Comparison of ENCODE assay signal across 19 cellular contexts in the genomic region with DNA sequence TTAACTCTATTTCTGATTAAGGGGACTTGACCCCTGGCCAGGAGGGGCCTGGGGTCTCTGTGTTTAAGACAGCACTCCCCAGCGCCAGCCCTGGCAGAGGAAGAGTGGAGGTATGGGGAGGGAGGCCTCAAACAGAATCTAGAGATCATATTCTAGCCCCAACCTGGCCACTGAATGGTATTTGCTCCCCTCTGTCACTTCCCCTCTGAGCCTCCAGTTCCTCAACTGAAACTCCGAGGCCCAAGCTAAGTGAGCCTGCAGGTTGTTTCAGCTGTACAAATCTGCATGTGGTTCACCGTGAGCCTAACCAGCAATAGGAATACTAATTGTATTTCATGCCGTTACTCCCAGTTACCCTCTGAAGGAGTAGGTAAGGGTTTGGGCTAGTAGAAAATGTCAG. TPM values are rescaled to one million over a fixed set of nuclear protein-coding genes. Genes with fewer than 3 reads are reported as not detected.
DNase-seq lines count a peak whose midpoint lies in the region; ATAC-seq, FAIRE-seq and TF ChIP-seq lines count a peak whose summit lies in the region.
"Had no signal": no experiment of that assay in that cellular context is flagged by ENCODE, and none has a peak within 500 bp of the region (broad histone marks: within the 10 kb centered on the region; RNA-seq: fewer than 3 reads in every experiment).

No MANE protein-coding gene starts in this region.

- no peaks in the 10 kb centered on the region for H3K27me3 ChIP-seq in stomach
- H3K27me3 ChIP-seq: BLaER1 treated with 17β-estradiol and CSF1 and Interleukin-3, amounts not matched to agents 10 nM and 100 nM had no signal

- H3K27me3 Mint-ChIP-seq in T-helper 17 cell = no peaks in the 10 kb centered on the region

- no peak for TF ChIP-seq EP300 in stomach (IDR thresholded peaks at IDR 0.05)

- WGBS in stomach, 5 donors = 83 to 89% (median 87%) methylated on average over 4 of the region's 4 CpGs

- H3K27ac Mint-ChIP-seq in activated naive CD4-positive, alpha-beta T cell treated with anti-CD3 and anti-CD28 coated beads, Interleukin-2, amount 50 U/mL, for 72 hours = peak overlapping the region; percentile 17 to 26
- H3K27ac Mint-ChIP-seq in T-helper 17 cell = peak overlapping the region; percentile 21

- no peak overlapping the region for H3K27ac ChIP-seq in stomach
- H3K27ac ChIP-seq: A549; BLaER1 treated with 17β-estradiol and CSF1 and Interleukin-3, amounts not matched to agents 10 nM and 100 nM had no signal

- no peak for FAIRE-seq in GM12891 (lab: Jason Lieb, UNC)
- FAIRE-seq: A549, D721Med had no signal

- H3K36me3 ChIP-seq in stomach = peaks cover 52 to 81% (median 81%) of the 10 kb centered on the region in 4 donors

- H3K4me3 ChIP-seq in stomach = no peak overlapping the region
- H3K4me3 ChIP-seq: A549; BLaER1 treated with 17β-estradiol and CSF1 and Interleukin-3, amounts not matched to agents 10 nM and 100 nM had no signal

- no peak for ATAC-seq in activated naive CD4-positive, alpha-beta T cell treated with anti-CD3 and anti-CD28 coated beads, Interleukin-2, amount 50 U/mL, for 72 hours
- no peak for ATAC-seq in T-helper 17 cell
- no peak for ATAC-seq in GM19035 (IDR thresholded peaks at IDR 0.05; ENCODE audit: unreplicated experiment)
- no peak for ATAC-seq in HG03354 (IDR thresholded peaks at IDR 0.05; ENCODE audit: poor library complexity, severe bottlenecking, unreplicated experiment)
- ATAC-seq: A549 had no signal

- in situ Hi-C loops in G401 (cut with HindIII; ENCODE audit: low sequenced_read_pairs) = loop anchor here (10.0 kb wide), 1 partner anchor 86 kb away; no protein-coding TSS in a partner anchor

- no peaks in the 10 kb centered on the region for H3K4me1 Mint-ChIP-seq in T-helper 17 cell

- TF ChIP-seq POLR2A in GM12891 (IDR thresholded peaks at IDR 0.05; ENCODE audit: low read depth, low read length) (no peak), stomach (IDR thresholded peaks at IDR 0.05) (no peak)

- DNase-seq in activated naive CD4-positive, alpha-beta T cell treated with anti-CD3 and anti-CD28 coated beads, Interleukin-2, amount 50 U/mL, for 72 hours (ENCODE audit: low spot score in 2 of 2) = no peak
- DNase-seq in activated naive CD4-positive, alpha-beta T cell treated with anti-CD3 and anti-CD28 coated beads, Interleukin-2, amount 50 U/mL, for 16 hours = no peak
- DNase-seq in GM12891 (ENCODE audit: insufficient read length, low spot score) (no peak), T-helper 17 cell (no peak), stomach (peak; percentile 9), G401 (ENCODE audit: low spot score) (no peak)
- DNase-seq: DMS79 treated with DMSO at 0.1 percent for 48 hours, H7, KBM-7, NCI-H1417, NCI-H187, NCI-H2107, NCI-H510A, NCI-H774 had no signal

- H3K9me3 Mint-ChIP-seq in activated naive CD4-positive, alpha-beta T cell treated with anti-CD3 and anti-CD28 coated beads, Interleukin-2, amount 50 U/mL, for 72 hours = no peaks in the 10 kb centered on the region

- intact Hi-C loops in stomach (cut with DNase I; ENCODE audit: low total_unique reads) = no loop called here

- peaks cover 25 to 26% of the 10 kb centered on the region in 2 donors for H3K36me3 Mint-ChIP-seq in activated naive CD4-positive, alpha-beta T cell treated with anti-CD3 and anti-CD28 coated beads, Interleukin-2, amount 50 U/mL, for 72 hours
- H3K36me3 Mint-ChIP-seq in T-helper 17 cell (ENCODE audit: low read depth) = peaks cover 16% of the 10 kb centered on the region

- no peak overlapping the region for H3K4me3 Mint-ChIP-seq in T-helper 17 cell

- TF ChIP-seq CTCF in stomach (IDR thresholded peaks at IDR 0.05) = no peak

- H3K4me1 ChIP-seq in stomach = no peaks in the 10 kb centered on the region
- H3K4me1 ChIP-seq: A549; BLaER1 treated with 17β-estradiol and CSF1 and Interleukin-3, amounts not matched to agents 10 nM and 100 nM had no signal

- H3K9me3 ChIP-seq in T-helper 17 cell (ENCODE audit: control insufficient read depth, low read length, poor library complexity, severe bottlenecking) = no peaks in the 10 kb centered on the region
- no peaks in the 10 kb centered on the region for H3K9me3 ChIP-seq in stomach
- H3K9me3 ChIP-seq: A549; BLaER1 treated with 17β-estradiol and CSF1 and Interleukin-3, amounts not matched to agents 10 nM and 100 nM had no signal

TF ChIP-seq in GM12891, 5 proteins besides CTCF, POLR2A, EP300 and RAD21:
- TF ChIP-seq POLR2AphosphoS5 (IDR thresholded peaks at IDR 0.05; ENCODE audit: low read depth, low read length) (no peak), SPI1 (IDR thresholded peaks at IDR 0.05; ENCODE audit: low read depth, low read length) (peak; percentile 63)

RNA-seq across cellular contexts. Expression of a gene that starts 36.0 kb away (rescaled TPM):
- 100 to 1,000 TPM; 255 to 315 TPM for total RNA-seq in activated naive CD4-positive, alpha-beta T cell treated with anti-CD3 and anti-CD28 coated beads, Interleukin-2, amount 50 U/mL, for 72 hours
- 230 TPM for polyA plus RNA-seq in GM12891 (2012; ENCODE audit: low read depth, missing spikeins)
- total RNA-seq in T-helper 17 cell = 100 to 1,000 TPM; 143 to 158 TPM
- total RNA-seq in stomach = 100 to 1,000 TPM in 1 of 5 donors, 10 to 100 TPM in 3, 1 to 10 TPM in 1; 8.2 to 149 (median 35.3) TPM
- 100 to 1,000 TPM; 149 to 267 (median 169) TPM for polyA plus RNA-seq in stomach
- 8.4 and 10.2 TPM in 2 replicates for total RNA-seq in G401 (2014; rRNA removed; shearing (Covaris generic))

RNA-seq across cellular contexts. Expression of a gene that starts 37.4 kb away (rescaled TPM):
- total RNA-seq in activated naive CD4-positive, alpha-beta T cell treated with anti-CD3 and anti-CD28 coated beads, Interleukin-2, amount 50 U/mL, for 72 hours = 10 to 100 TPM; 55.9 to 60.0 TPM
- 53.0 TPM for polyA plus RNA-seq in GM12891 (2012; ENCODE audit: low read depth, missing spikeins)
- total RNA-seq in T-helper 17 cell (10 to 100 TPM; 38.1 to 44.9 TPM), stomach (100 to 1,000 TPM in 1 of 5 donors, 10 to 100 TPM in 4; 12.1 to 261 (median 82.1) TPM)
- 100 to 1,000 TPM in 2 of 3 donors, 10 to 100 TPM in 1; 95.3 to 143 (median 104) TPM for polyA plus RNA-seq in stomach
- total RNA-seq in G401 (2014; rRNA removed; shearing (Covaris generic)) = 122 and 147 TPM in 2 replicates
